ENCODE assay signal across 9 cellular contexts in the genomic region with DNA sequence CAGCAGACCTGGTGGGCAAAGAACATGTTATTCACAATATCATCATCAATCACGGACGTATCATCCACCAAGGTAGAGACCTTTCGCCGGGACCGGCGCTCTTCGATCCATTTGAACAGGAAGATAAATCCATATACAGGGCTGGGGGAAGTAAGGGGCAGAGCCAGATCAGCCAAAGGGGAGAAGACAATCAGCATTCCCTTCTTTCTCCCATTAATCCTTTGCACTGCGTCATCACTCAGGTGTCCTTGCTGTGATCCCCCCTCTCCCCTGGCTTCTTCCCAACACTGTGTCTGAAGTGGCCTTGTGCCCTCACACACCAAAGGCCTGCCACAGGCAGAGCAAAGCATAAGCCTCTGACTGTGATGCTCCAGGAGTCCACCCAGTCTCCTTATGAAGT. TPM values are rescaled to one million over a fixed set of nuclear protein-coding genes. Genes with fewer than 3 reads are reported as not detected.
A peak's percentile ranks its signal among the peaks of the same experiment; 100 is the strongest.
DNase-seq lines count a peak whose midpoint lies in the region; ATAC-seq, FAIRE-seq and TF ChIP-seq lines count a peak whose summit lies in the region.
"Had no signal": no experiment of that assay in that cellular context is flagged by ENCODE, and none has a peak within 500 bp of the region (broad histone marks: within the 10 kb centered on the region; RNA-seq: fewer than 3 reads in every experiment).

No MANE protein-coding gene starts in this region.

- no peak for FAIRE-seq in astrocyte (lab: Jason Lieb, UNC)

- peaks cover 34% of the 10 kb centered on the region for H4K20me1 ChIP-seq in astrocyte (ENCODE audit: insufficient read depth, low read length)

- H3K4me1 ChIP-seq in astrocyte (ENCODE audit: insufficient read depth, low read length) (peaks cover 26% of the 10 kb centered on the region), mesodermal cell (ENCODE audit: control insufficient read depth, insufficient read depth, low read length, poor library complexity, severe bottlenecking) (peaks cover 10% of the 10 kb centered on the region), vagina (peaks cover 68% of the 10 kb centered on the region)

- 100% methylated on average over 1 to 4 of the region's 8 CpGs for WGBS in mesodermal cell (ENCODE audit: insufficient coverage in 2 of 2), 2 experiments

- intact Hi-C loops in vagina (cut with DNase I), result no loop called here

- H3K36me3 ChIP-seq in astrocyte (ENCODE audit: insufficient read depth, low read length), result peaks cover 11% of the 10 kb centered on the region
- peaks cover 59% of the 10 kb centered on the region for H3K36me3 ChIP-seq in mesodermal cell (ENCODE audit: control insufficient read depth, insufficient read depth, low read length)
- H3K36me3 ChIP-seq in vagina, result peaks cover 0 to 41% of the 10 kb centered on the region in 2 donors

- no peak overlapping the region for H2AFZ ChIP-seq in astrocyte (ENCODE audit: low read depth, low read length)

- H3K36me3 Mint-ChIP-seq in activated naive CD4-positive, alpha-beta T cell treated with anti-CD3 and anti-CD28 coated beads, Interleukin-2, amount 50 U/mL, for 24 hours, result peaks cover 6% of the 10 kb centered on the region
- peaks cover 12% of the 10 kb centered on the region for H3K36me3 Mint-ChIP-seq in astrocyte (ENCODE audit: low read depth, unreplicated experiment)

- peaks cover 37% of the 10 kb centered on the region for H3K79me2 ChIP-seq in astrocyte (ENCODE audit: insufficient read depth, low read length)

- no peaks in the 10 kb centered on the region for H3K27me3 Mint-ChIP-seq in activated naive CD4-positive, alpha-beta T cell treated with anti-CD3 and anti-CD28 coated beads, Interleukin-2, amount 50 U/mL, for 24 hours
- H3K27me3 Mint-ChIP-seq in astrocyte (ENCODE audit: low read depth, unreplicated experiment), result no peaks in the 10 kb centered on the region

- ATAC-seq in HG03045 (IDR thresholded peaks at IDR 0.05; ENCODE audit: unreplicated experiment), result no peak

- H3K27me3 ChIP-seq in astrocyte (ENCODE audit: insufficient read depth, low read length) (no peaks in the 10 kb centered on the region), vagina (no peaks in the 10 kb centered on the region)

- TF ChIP-seq POLR2A in vagina (IDR thresholded peaks at IDR 0.05), result no peak

- DNase-seq in activated naive CD4-positive, alpha-beta T cell treated with anti-CD3 and anti-CD28 coated beads, Interleukin-2, amount 50 U/mL, for 16 hours, result no peak
- DNase-seq in astrocyte (ENCODE audit: low read depth), result no peak
- no peak for DNase-seq in vagina (ENCODE audit: extremely low spot score in 2 of 2)
- DNase-seq in AG20443 (ENCODE audit: low spot score), result no peak
- DNase-seq in effector CD8-positive, alpha-beta T cell (lab: John Stamatoyannopoulos, UW), result no peak
- DNase-seq: NCI-H187 treated with DMSO at 0.1 percent for 48 hours had no signal

- H3K27ac Mint-ChIP-seq in activated naive CD4-positive, alpha-beta T cell treated with anti-CD3 and anti-CD28 coated beads, Interleukin-2, amount 50 U/mL, for 24 hours, result peak overlapping the region; percentile 83
- H3K27ac Mint-ChIP-seq in astrocyte (ENCODE audit: unreplicated experiment), result peak overlapping the region; percentile 89

- H3K4me3 ChIP-seq in astrocyte (ENCODE audit: insufficient read depth, low read depth, low read length) (peak overlapping the region; percentile 90), mesodermal cell (ENCODE audit: extremely low read depth, insufficient read depth, low read length, poor library complexity, severe bottlenecking) (peak overlapping the region; percentile 96), vagina (peak overlapping the region in 1 of 2 donors; percentile 93)

- H3K4me1 Mint-ChIP-seq in activated naive CD4-positive, alpha-beta T cell treated with anti-CD3 and anti-CD28 coated beads, Interleukin-2, amount 50 U/mL, for 24 hours, result peaks cover 34% of the 10 kb centered on the region
- peaks cover 11% of the 10 kb centered on the region for H3K4me1 Mint-ChIP-seq in astrocyte (ENCODE audit: low read depth, unreplicated experiment)

- H3K4me2 ChIP-seq in astrocyte (ENCODE audit: low read length), result peak overlapping the region; percentile 98

- no peak for TF ChIP-seq CTCF in astrocyte (IDR thresholded peaks at IDR 0.05; ENCODE audit: insufficient read depth, low read depth, low read length)
- TF ChIP-seq CTCF in vagina (IDR thresholded peaks at IDR 0.05), result no peak

- H3K9ac ChIP-seq in astrocyte (ENCODE audit: low read length), result peak overlapping the region; percentile 95

- H3K9me3 Mint-ChIP-seq in activated naive CD4-positive, alpha-beta T cell treated with anti-CD3 and anti-CD28 coated beads, Interleukin-2, amount 50 U/mL, for 24 hours, result no peaks in the 10 kb centered on the region
- no peaks in the 10 kb centered on the region for H3K9me3 Mint-ChIP-seq in astrocyte (ENCODE audit: unreplicated experiment)

- H3K27ac ChIP-seq in astrocyte (ENCODE audit: low read depth, low read length) (no peak overlapping the region), mesodermal cell (ENCODE audit: low read depth, low read length, severe bottlenecking) (no peak overlapping the region), vagina (peak overlapping the region; percentile 97)

- H3K9me3 ChIP-seq in astrocyte (ENCODE audit: insufficient read depth, low read depth, low read length) (no peaks in the 10 kb centered on the region), mesodermal cell (ENCODE audit: control insufficient read depth, low read length) (no peaks in the 10 kb centered on the region), vagina (no peaks in the 10 kb centered on the region)

- H3K4me3 Mint-ChIP-seq in activated naive CD4-positive, alpha-beta T cell treated with anti-CD3 and anti-CD28 coated beads, Interleukin-2, amount 50 U/mL, for 24 hours, result peak overlapping the region; percentile 90
- H3K4me3 Mint-ChIP-seq in astrocyte (ENCODE audit: unreplicated experiment), result peak overlapping the region; percentile 92

RNA-seq across cellular contexts. Expression of gene BAP1, which starts 1.3 kb away (rescaled TPM):
- total RNA-seq in astrocyte, result 70.6 and 74.0 TPM in 2 replicates
- polyA plus RNA-seq in mesodermal cell (2013, experiment 1 of 2), result 77.0 TPM
- 66.7 TPM for polyA plus RNA-seq in mesodermal cell (2013, experiment 2 of 2)
- total RNA-seq in vagina, result 68.0 TPM

RNA-seq across cellular contexts. Expression of gene PHF7, which starts 2.0 kb away (rescaled TPM):
- 3.9 and 4.8 TPM in 2 replicates for total RNA-seq in astrocyte
- polyA plus RNA-seq in mesodermal cell (2013, experiment 1 of 2), result 10.6 TPM
- 12.2 TPM for polyA plus RNA-seq in mesodermal cell (2013, experiment 2 of 2)
- total RNA-seq in vagina, result 13.5 TPM

RNA-seq across cellular contexts. Expression of gene SEMA3G, which starts 36.4 kb away (rescaled TPM):
- 0.09 and 0.26 TPM in 2 replicates for total RNA-seq in astrocyte
- 24.5 TPM for polyA plus RNA-seq in mesodermal cell (2013, experiment 1 of 2)
- 16.1 TPM for polyA plus RNA-seq in mesodermal cell (2013, experiment 2 of 2)
- 8.3 TPM for total RNA-seq in vagina

RNA-seq across cellular contexts. Expression of gene TNNC1, which starts 45.4 kb away (rescaled TPM):
- total RNA-seq in astrocyte (5.4 and 12.4 TPM in 2 replicates), vagina (1.7 TPM)
- 12.7 TPM for polyA plus RNA-seq in mesodermal cell (2013, experiment 1 of 2)
- 15.9 TPM for polyA plus RNA-seq in mesodermal cell (2013, experiment 2 of 2)

RNA-seq across cellular contexts. Expression of gene NISCH, which starts 46.9 kb away (rescaled TPM):
- 118 TPM in 2 replicates for total RNA-seq in astrocyte
- polyA plus RNA-seq in mesodermal cell (2013, experiment 1 of 2), result 128 TPM
- polyA plus RNA-seq in mesodermal cell (2013, experiment 2 of 2), result 101 TPM
- total RNA-seq in vagina, result 103 TPM
